8 cellular contexts compared by ENCODE assay signal in the genomic region with DNA sequence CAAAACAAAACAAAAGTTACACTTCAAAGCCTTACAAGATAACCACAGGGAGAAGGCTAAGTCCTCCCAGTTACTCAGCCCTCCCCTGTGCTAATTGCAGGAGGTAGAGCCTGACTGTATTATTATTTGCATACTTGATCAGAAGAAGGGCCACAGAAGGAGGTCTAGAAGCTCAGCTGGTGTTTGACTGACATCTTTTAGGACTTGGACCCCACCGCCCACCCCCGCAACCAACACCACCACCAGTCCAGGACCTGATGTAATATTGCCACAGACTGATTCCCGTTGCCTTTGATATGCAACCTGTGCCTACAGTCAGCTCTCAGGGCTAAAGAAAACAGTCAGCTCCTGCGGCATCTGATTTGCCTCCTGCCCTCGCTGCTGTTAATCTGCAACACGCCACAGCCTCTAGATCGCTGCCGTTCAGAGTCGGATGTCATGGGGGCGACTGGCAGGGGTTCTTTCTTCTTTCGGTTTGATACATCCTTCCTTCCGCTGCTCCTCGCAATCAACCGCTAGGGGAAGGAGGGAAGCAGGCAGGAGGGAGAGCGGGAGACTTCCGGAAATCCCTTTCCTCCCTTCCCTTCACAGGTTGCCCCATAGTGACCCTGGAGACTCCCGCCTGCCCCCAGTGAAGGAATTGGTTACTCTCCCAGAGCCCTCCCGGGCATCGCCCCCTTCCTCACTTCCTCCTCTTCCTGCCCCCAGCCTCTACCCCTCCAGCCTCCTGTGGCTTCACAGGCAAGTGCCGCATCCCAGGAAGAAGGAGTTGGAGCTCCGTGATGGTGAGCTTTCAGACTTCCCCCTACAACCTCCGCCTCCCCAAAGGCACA.
DNase-seq lines count a peak whose midpoint lies in the region; ATAC-seq, FAIRE-seq and TF ChIP-seq lines count a peak whose summit lies in the region.

No MANE protein-coding gene starts in this region.

- peak; percentile 80 for TF ChIP-seq CTCF in BE2C (IDR thresholded peaks at IDR 0.05; ENCODE audit: low read depth, low read length)

- H3K27ac Mint-ChIP-seq in immature natural killer cell = peak overlapping the region in 3 of 6 donors; percentile 11 to 65 (median 20)

- peaks cover 0 to 5% (median 1%) of the 10 kb centered on the region in 6 donors for H3K9me3 Mint-ChIP-seq in immature natural killer cell

- peaks cover 10 to 25% of the 10 kb centered on the region in 2 donors for H3K4me1 Mint-ChIP-seq in immature natural killer cell

- H3K4me1 ChIP-seq in BE2C (peaks cover 23% of the 10 kb centered on the region), NT2/D1 (ENCODE audit: insufficient read depth, insufficient read length) (peaks cover 9% of the 10 kb centered on the region), small intestine (ENCODE audit: control insufficient read depth in 2 of 2, insufficient read depth in 1 of 2, low read depth in 1 of 2, low read length in 1 of 2) (no peaks in the 10 kb centered on the region)

- H3K36me3 ChIP-seq in BE2C (no peaks in the 10 kb centered on the region), NT2/D1 (ENCODE audit: insufficient read depth, insufficient read length, low read length) (no peaks in the 10 kb centered on the region), small intestine (ENCODE audit: control insufficient read depth in 2 of 2, insufficient read depth in 2 of 2, low read length in 2 of 2) (no peaks in the 10 kb centered on the region)

- 5 to 11% (median 5%) methylated on average over 19 to 22 of the region's 22 CpGs for WGBS in small intestine, 3 donors

- DNase-seq in BE2C (peak; percentile 74), NT2/D1 (ENCODE audit: low read depth, low spot score) (peak; percentile 74), brain pericyte (ENCODE audit: low read depth, low spot score) (peak; percentile 13), immature natural killer cell (peak in 1 of 3 donors; percentile 4), small intestine (peak; percentile 55), NCI-H1092 (lab: John Stamatoyannopoulos, UW) (no peak)

- peak overlapping the region; percentile 69 for H3K9ac ChIP-seq in NT2/D1 (ENCODE audit: insufficient read length, low read depth)

- peak overlapping the region; percentile 56 to 76 (median 74) for H3K4me3 Mint-ChIP-seq in immature natural killer cell

- ATAC-seq in GM18868 (IDR thresholded peaks at IDR 0.05; ENCODE audit: unreplicated experiment) (peak; percentile 70), HG03045 (IDR thresholded peaks at IDR 0.05; ENCODE audit: unreplicated experiment) (peak; percentile 79)

- H3K27me3 Mint-ChIP-seq in immature natural killer cell (ENCODE audit: low read depth in 3 of 3) = peaks cover 0 to 4% (median 3%) of the 10 kb centered on the region in 3 donors

- no peak for FAIRE-seq in small intestine (lab: Jason Lieb, UNC)

- H3K27ac ChIP-seq in small intestine (ENCODE audit: low read depth in 1 of 2, low read length in 1 of 2) = no peak overlapping the region

- H3K9me3 ChIP-seq in BE2C = no peaks in the 10 kb centered on the region
- no peaks in the 10 kb centered on the region for H3K9me3 ChIP-seq in NT2/D1 (ENCODE audit: insufficient read depth, low read length)
- no peaks in the 10 kb centered on the region for H3K9me3 ChIP-seq in small intestine (ENCODE audit: control insufficient read depth, low read depth)

- no peaks in the 10 kb centered on the region for H3K36me3 Mint-ChIP-seq in immature natural killer cell

- H3K27me3 ChIP-seq in BE2C (no peaks in the 10 kb centered on the region), NT2/D1 (ENCODE audit: insufficient read depth, insufficient read length) (peaks cover 4% of the 10 kb centered on the region), small intestine (ENCODE audit: control insufficient read depth in 2 of 2, insufficient read depth in 2 of 2, low read length in 2 of 2) (peaks cover 0 to under 1% of the 10 kb centered on the region in 2 donors)

- H3K4me3 ChIP-seq in BE2C (ENCODE audit: low read depth, low read length) (peak overlapping the region; percentile 75), NT2/D1 (ENCODE audit: insufficient read length, low read depth) (peak overlapping the region; percentile 31), small intestine (ENCODE audit: low read depth in 1 of 2, low read length in 2 of 2) (peak overlapping the region in 1 of 2 donors; percentile 34)
